In the genomic region with DNA sequence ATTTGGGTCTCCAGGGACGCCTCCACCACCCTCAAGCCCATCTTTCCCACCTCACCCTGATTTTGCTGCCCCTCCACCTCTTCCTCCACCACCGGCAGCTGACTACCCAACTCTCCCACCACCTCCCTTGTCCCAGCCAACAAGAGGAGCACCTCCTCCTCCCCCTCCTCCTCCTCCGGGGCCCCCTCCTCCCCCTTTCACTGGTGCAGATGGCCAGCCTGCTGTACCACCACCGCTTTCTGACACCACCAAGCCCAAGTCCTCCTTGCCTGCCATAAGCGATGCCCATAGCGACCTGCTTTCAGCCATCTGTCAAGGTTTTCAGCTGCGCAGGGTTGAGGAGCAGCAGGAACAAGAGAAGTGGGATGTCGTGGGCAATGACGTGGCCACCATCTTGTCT, we compare ENCODE assay signal across 32 cellular contexts.
"Had no signal": no experiment of that assay in that cellular context is flagged by ENCODE, and none has a peak within 500 bp of the region (broad histone marks: within the 10 kb centered on the region; RNA-seq: fewer than 3 reads in every experiment).

No MANE protein-coding gene starts in this region.

- ATAC-seq: activated naive CD4-positive, alpha-beta T cell treated with anti-CD3 and anti-CD28 coated beads, Interleukin-2, amount 50 U/mL, for 72 hours; activated naive CD8-positive, alpha-beta T cell treated with anti-CD3 and anti-CD28 coated beads, Interleukin-2, amount 50 U/mL, for 24 hours; activated T-cell treated with anti-CD3 and anti-CD28 coated beads, Interleukin-2, amount 50 U/mL, for 4 hours; activated T-cell treated with anti-CD3 and anti-CD28 coated beads, Interleukin-2, amount 50 U/mL, for 72 hours; activated T-helper 17 cell treated with anti-CD3 and anti-CD28 coated beads, Interleukin-2, amount 50 U/mL, for 72 hours; body of pancreas had no signal

- H3K9me3 ChIP-seq: adrenal gland, ascending aorta, body of pancreas, breast epithelium had no signal

- H3K4me3 ChIP-seq: adrenal gland, ascending aorta, body of pancreas, breast epithelium, cardiac muscle cell had no signal

- H3K27me3 ChIP-seq: adrenal gland, ascending aorta, body of pancreas, brain microvascular endothelial cell, cardiac muscle cell had no signal

- H3K36me3 ChIP-seq: adrenal gland, ascending aorta, brain microvascular endothelial cell, breast epithelium, cardiac muscle cell had no signal

- DNase-seq: activated effector memory CD4-positive, alpha-beta T cell treated with anti-CD3 and anti-CD28 coated beads, Interleukin-2, amount 50 U/mL, for 16 hours; activated effector memory CD4-positive, alpha-beta T cell treated with Interleukin-2 at 50 U/mL for 16 hours; activated gamma-delta T cell; activated gamma-delta T cell treated with Interleukin-2 at 50 U/mL for 16 hours; activated naive CD4-positive, alpha-beta T cell; activated naive CD4-positive, alpha-beta T cell treated with anti-CD3 and anti-CD28 coated beads for 36 hours; activated naive CD4-positive, alpha-beta T cell treated with anti-CD3 and anti-CD28 coated beads, Interleukin-2, amount 10 ng/mL, durations not matched to agents 7 days and 5 days; activated naive CD4-positive, alpha-beta T cell treated with anti-CD3 and anti-CD28 coated beads, Interleukin-2, amount 50 U/mL, for 16 hours; activated naive CD4-positive, alpha-beta T cell treated with Interleukin-2 at 50 U/mL for 16 hours; activated naive CD8-positive, alpha-beta T cell treated with anti-CD3 and anti-CD28 coated beads for 36 hours; activated naive CD8-positive, alpha-beta T cell treated with anti-CD3 and anti-CD28 coated beads, Interleukin-2, amount 10 ng/mL, durations not matched to agents 7 days and 5 days; activated naive CD8-positive, alpha-beta T cell treated with anti-CD3 and anti-CD28 coated beads, Interleukin-2, amount 50 U/mL, for 24 hours; activated T-cell treated with anti-CD3 and anti-CD28 coated beads, Interleukin-2, amount 50 U/mL, for 1 hour; activated T-cell treated with anti-CD3 and anti-CD28 coated beads, Interleukin-2, amount 50 U/mL, for 24 hours; activated T-cell treated with anti-CD3 and anti-CD28 coated beads, Interleukin-2, amount 50 U/mL, for 4 hours; activated T-cell treated with anti-CD3 and anti-CD28 coated beads, Interleukin-2, amount 50 U/mL, for 48 hours; activated T-cell treated with anti-CD3 and anti-CD28 coated beads, Interleukin-2, amount 50 U/mL, for 72 hours; adrenal gland; amniotic stem cell; amygdala; anterior cingulate cortex; aorta; brain microvascular endothelial cell; caudate nucleus; central memory CD4-positive, alpha-beta T cell; cerebellar nuclear complex had no signal

- H3K4me1 ChIP-seq: adrenal gland, ascending aorta, body of pancreas, breast epithelium had no signal

- H3K27ac ChIP-seq: adrenal gland, ascending aorta, body of pancreas, brain microvascular endothelial cell, breast epithelium had no signal
